Comparison of ENCODE assay signal across 1 cellular context in the genomic region with DNA sequence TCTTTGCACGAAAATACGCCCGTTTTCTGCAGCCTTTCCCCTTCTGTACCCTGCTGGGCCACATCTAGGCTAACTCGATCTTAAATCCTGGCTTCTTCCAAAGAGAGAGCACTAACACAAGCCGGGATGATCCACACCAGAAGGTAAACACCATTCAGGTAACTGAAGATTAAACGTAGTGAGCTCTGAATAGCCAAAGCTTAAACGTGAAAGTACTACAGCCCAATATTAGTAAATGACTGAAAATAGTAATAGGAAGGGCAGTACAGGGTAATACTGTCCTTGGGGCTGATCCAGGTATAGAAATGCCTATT.
TF ChIP-seq lines count a peak whose summit lies in the region.

No MANE protein-coding gene starts in this region.

TF ChIP-seq in HEK293, 187 proteins besides CTCF, POLR2A, EP300 and RAD21 (continued from another document):
- TF ChIP-seq, protein P1, sequence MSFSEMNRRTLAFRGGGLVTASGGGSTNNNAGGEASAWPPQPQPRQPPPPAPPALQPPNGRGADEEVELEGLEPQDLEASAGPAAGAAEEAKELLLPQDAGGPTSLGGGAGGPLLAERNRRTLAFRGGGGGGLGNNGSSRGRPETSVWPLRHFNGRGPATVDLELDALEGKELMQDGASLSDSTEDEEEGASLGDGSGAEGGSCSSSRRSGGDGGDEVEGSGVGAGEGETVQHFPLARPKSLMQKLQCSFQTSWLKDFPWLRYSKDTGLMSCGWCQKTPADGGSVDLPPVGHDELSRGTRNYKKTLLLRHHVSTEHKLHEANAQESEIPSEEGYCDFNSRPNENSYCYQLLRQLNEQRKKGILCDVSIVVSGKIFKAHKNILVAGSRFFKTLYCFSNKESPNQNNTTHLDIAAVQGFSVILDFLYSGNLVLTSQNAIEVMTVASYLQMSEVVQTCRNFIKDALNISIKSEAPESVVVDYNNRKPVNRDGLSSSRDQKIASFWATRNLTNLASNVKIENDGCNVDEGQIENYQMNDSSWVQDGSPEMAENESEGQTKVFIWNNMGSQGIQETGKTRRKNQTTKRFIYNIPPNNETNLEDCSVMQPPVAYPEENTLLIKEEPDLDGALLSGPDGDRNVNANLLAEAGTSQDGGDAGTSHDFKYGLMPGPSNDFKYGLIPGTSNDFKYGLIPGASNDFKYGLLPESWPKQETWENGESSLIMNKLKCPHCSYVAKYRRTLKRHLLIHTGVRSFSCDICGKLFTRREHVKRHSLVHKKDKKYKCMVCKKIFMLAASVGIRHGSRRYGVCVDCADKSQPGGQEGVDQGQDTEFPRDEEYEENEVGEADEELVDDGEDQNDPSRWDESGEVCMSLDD (tag by site-specific recombination; IDR thresholded peaks at IDR 0.05), result no peak
- no peak for TF ChIP-seq ZNF391 (tag by site-specific recombination; IDR thresholded peaks at IDR 0.05; ENCODE audit: borderline replicate concordance, low read depth)
- TF ChIP-seq ZNF23 (tag by site-specific recombination; IDR thresholded peaks at IDR 0.05; ENCODE audit: borderline replicate concordance), result no peak
